11 cellular contexts compared by ENCODE assay signal in the genomic region with DNA sequence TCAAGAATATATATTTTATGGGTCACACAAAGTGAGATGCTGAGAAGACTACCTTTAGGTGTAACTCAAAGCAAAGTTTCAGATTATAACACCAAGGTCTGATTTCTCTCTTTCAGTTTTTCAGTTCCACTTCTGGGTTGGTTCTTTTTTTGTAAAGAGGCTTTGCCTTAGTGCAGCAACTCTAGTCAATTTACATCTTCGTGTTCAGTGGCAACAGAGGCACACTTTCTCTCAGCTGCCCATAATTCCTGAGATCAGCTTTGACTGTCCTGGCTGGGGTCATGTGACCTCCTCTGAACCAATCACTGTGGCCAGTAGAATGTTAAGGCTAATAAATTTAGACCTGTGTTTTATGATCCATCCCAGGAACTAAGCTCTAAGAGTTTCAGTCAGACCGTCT.
A peak's percentile ranks its signal among the peaks of the same experiment; 100 is the strongest.
DNase-seq lines count a peak whose midpoint lies in the region; ATAC-seq and TF ChIP-seq lines count a peak whose summit lies in the region.
"Had no signal": no experiment of that assay in that cellular context is flagged by ENCODE, and none has a peak within 500 bp of the region (broad histone marks: within the 10 kb centered on the region; RNA-seq: fewer than 3 reads in every experiment).

No MANE protein-coding gene starts in this region.

- H3K4me1 Mint-ChIP-seq in activated T-cell treated with anti-CD3 and anti-CD28 coated beads, Interleukin-2, amount 50 U/mL, for 72 hours (ENCODE audit: low read depth) = no peaks in the 10 kb centered on the region
- peaks cover 51% of the 10 kb centered on the region for H3K4me1 Mint-ChIP-seq in HFFc6 (ENCODE audit: low read depth)
- H3K4me1 Mint-ChIP-seq: central memory CD8-positive, alpha-beta T cell; IgD-negative memory B cell had no signal

- no peak overlapping the region for H3K4me3 Mint-ChIP-seq in activated T-cell treated with anti-CD3 and anti-CD28 coated beads, Interleukin-2, amount 50 U/mL, for 72 hours
- H3K4me3 Mint-ChIP-seq in HFFc6 = no peak overlapping the region
- H3K4me3 Mint-ChIP-seq: central memory CD8-positive, alpha-beta T cell; IgD-negative memory B cell had no signal

- H3K36me3 Mint-ChIP-seq in activated T-cell treated with anti-CD3 and anti-CD28 coated beads, Interleukin-2, amount 50 U/mL, for 72 hours (ENCODE audit: insufficient read depth in 2 of 2) = no peaks in the 10 kb centered on the region
- H3K36me3 Mint-ChIP-seq in HFFc6 (ENCODE audit: low read depth) = no peaks in the 10 kb centered on the region
- H3K36me3 Mint-ChIP-seq: IgD-negative memory B cell had no signal

- DNase-seq in GM13977 (ENCODE audit: low spot score) (peak; percentile 31), HFFc6 (no peak), left ventricle myocardium superior (no peak), NCI-H1694 treated with DMSO at 0.1 percent for 48 hours (lab: John Stamatoyannopoulos, UW) (no peak)
- no peak for DNase-seq in activated T-cell treated with anti-CD3 and anti-CD28 coated beads, Interleukin-2, amount 50 U/mL, for 72 hours
- DNase-seq: NCI-H526 had no signal

- intact Hi-C loops in left ventricle myocardium superior (cut with micrococcal nuclease) = no loop called here

- ATAC-seq in GM19463 (IDR thresholded peaks at IDR 0.05; ENCODE audit: unreplicated experiment) = peak; percentile 83
- peak; percentile 82 for ATAC-seq in HG02870 (IDR thresholded peaks at IDR 0.05; ENCODE audit: unreplicated experiment)
- ATAC-seq in HG03571 (IDR thresholded peaks at IDR 0.05; ENCODE audit: unreplicated experiment) = peak; percentile 85
- no peak for ATAC-seq in activated T-cell treated with anti-CD3 and anti-CD28 coated beads, Interleukin-2, amount 50 U/mL, for 72 hours (replicated peaks in 1 of 2)
- ATAC-seq in left ventricle myocardium superior = no peak

- in situ Hi-C loops in GM13977 (cut with MboI; ENCODE audit: low pct_unique_long_range_greater_than_20kb, low sequenced_read_pairs, unreplicated experiment) = no loop called here

- peaks cover 0 to 2% of the 10 kb centered on the region in 2 donors for H3K9me3 Mint-ChIP-seq in activated T-cell treated with anti-CD3 and anti-CD28 coated beads, Interleukin-2, amount 50 U/mL, for 72 hours
- no peaks in the 10 kb centered on the region for H3K9me3 Mint-ChIP-seq in HFFc6

- H3K27me3 Mint-ChIP-seq in activated T-cell treated with anti-CD3 and anti-CD28 coated beads, Interleukin-2, amount 50 U/mL, for 72 hours (ENCODE audit: low read depth) = no peaks in the 10 kb centered on the region
- H3K27me3 Mint-ChIP-seq in HFFc6 (ENCODE audit: insufficient read depth) = no peaks in the 10 kb centered on the region; the same call in 1 of the 2 replicates
- H3K27me3 Mint-ChIP-seq: central memory CD8-positive, alpha-beta T cell; IgD-negative memory B cell had no signal

- TF ChIP-seq CTCF in GM13977 (IDR thresholded peaks at IDR 0.05; ENCODE audit: extremely low read depth, insufficient read depth, missing control alignments) = no peak
- no peak for TF ChIP-seq CTCF in HFFc6 (IDR thresholded peaks at IDR 0.05)

- H3K27ac Mint-ChIP-seq in activated T-cell treated with anti-CD3 and anti-CD28 coated beads, Interleukin-2, amount 50 U/mL, for 72 hours = no peak overlapping the region
- no peak overlapping the region for H3K27ac Mint-ChIP-seq in HFFc6
- H3K27ac Mint-ChIP-seq: IgD-negative memory B cell had no signal

Comparison
In these comparisons a context has a peak if more than half of its experiments do, and no peak if none do; other contexts are left out.
1. ATAC-seq: peak in GM19463 (single experiment), HG02870 (single experiment) and HG03571 (single experiment); none in activated T-cell treated with anti-CD3 and anti-CD28 coated beads, Interleukin-2, amount 50 U/mL, for 72 hours (0 of 2) and left ventricle myocardium superior (single experiment).